22 cellular contexts compared by ENCODE assay signal in genomic region chr19:57452307-57452706, GRCh38. TPM values are rescaled to one million over a fixed set of nuclear protein-coding genes. Genes with fewer than 3 reads are reported as not detected.
"Had no signal": no experiment of that assay in that cellular context is flagged by ENCODE, and none has a peak within 500 bp of the region (broad histone marks: within the 10 kb centered on the region; RNA-seq: fewer than 3 reads in every experiment).

No MANE protein-coding gene starts in this region.

- H3K27ac ChIP-seq: KMS-11, SJSA1, SK-N-MC had no signal

- H3K27me3 ChIP-seq: SJSA1 had no signal

- H3K4me1 ChIP-seq: SJSA1 had no signal

- H3K4me2 ChIP-seq: KMS-11 had no signal

- H3K9ac ChIP-seq: KMS-11 had no signal

- H3K4me3 ChIP-seq: SJSA1, SK-N-MC had no signal

- DNase-seq: Kasumi-1, MM.1S, NCI-H1092 treated with DMSO at 0.1 percent for 48 hours, NCI-H1436, NCI-H187, NCI-H2029, NCI-H2081 treated with DMSO at 0.1 percent for 48 hours, NCI-H2171, NCI-H226, NCI-H446, NCI-H510A, NCI-H524 treated with DMSO at 0.1 percent for 48 hours, NCI-H69, NCI-H774, Right ventricle myocardium superior, RPMI8226, SIG-M5 had no signal

- FAIRE-seq: RCC 7860 had no signal

RNA-seq across cellular contexts. Expression of gene VN1R1, which starts 4.6 kb away (rescaled TPM):
- total RNA-seq: M059J had no signal
